Comparison of ENCODE assay signal across 16 cellular contexts in the genomic region with DNA sequence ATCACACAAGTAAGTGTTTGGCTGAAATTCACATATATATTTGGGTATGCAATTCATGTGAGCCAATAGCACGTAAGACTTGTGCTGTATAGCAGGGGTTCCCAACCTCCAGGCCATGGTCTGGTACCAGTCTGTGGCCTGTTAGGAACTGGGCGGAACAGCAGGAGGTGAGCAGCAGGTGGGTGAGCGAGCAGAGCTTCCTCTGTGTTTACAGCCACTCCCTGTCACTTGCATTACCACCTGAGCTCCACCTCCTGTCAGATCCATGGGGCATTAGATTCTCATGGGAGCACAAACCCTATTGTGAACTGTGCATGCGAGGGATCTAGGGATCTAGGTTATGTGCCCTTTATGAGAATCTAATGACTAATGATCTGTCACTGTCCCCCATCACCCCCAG.
"Had no signal": no experiment of that assay in that cellular context is flagged by ENCODE, and none has a peak within 500 bp of the region (broad histone marks: within the 10 kb centered on the region; RNA-seq: fewer than 3 reads in every experiment).

No MANE protein-coding gene starts in this region.

- DNase-seq: activated B cell treated with CpG ODN at 0.5 μM for 24 hours; activated CD4-positive, alpha-beta T cell treated with anti-CD3 and anti-CD28 coated beads for 48 hours; activated CD8-positive, alpha-beta memory T cell treated with anti-CD3 and anti-CD28 coated beads, Interleukin-2, amount 50 U/mL, for 4 hours; activated CD8-positive, alpha-beta T cell treated with anti-CD3 and anti-CD28 coated beads, Interleukin-2, amount 10 ng/mL, durations not matched to agents 7 days and 5 days; activated naive CD8-positive, alpha-beta T cell treated with anti-CD3 and anti-CD28 coated beads for 36 hours; amygdala; stimulated activated CD4-positive, alpha-beta T cell treated with anti-CD3 and anti-CD28 coated beads, Interleukin-4, amount 100 ng/mL, for 24 hours; stimulated activated naive CD4-positive, alpha-beta T cell; substantia nigra had no signal

- H3K9me3 ChIP-seq: body of pancreas, esophagus muscularis mucosa, right atrium auricular region, tibial nerve had no signal

- H3K36me3 ChIP-seq: esophagus muscularis mucosa, right atrium auricular region, tibial nerve had no signal

- H3K4me3 ChIP-seq: body of pancreas, coronary artery, esophagus muscularis mucosa, lung, right atrium auricular region, skin epidermis, tibial nerve had no signal

- H3K4me1 ChIP-seq: esophagus muscularis mucosa, right atrium auricular region, tibial nerve had no signal

- H3K27ac ChIP-seq: coronary artery, esophagus muscularis mucosa, right atrium auricular region, skin epidermis, tibial nerve had no signal

- H3K27me3 ChIP-seq: body of pancreas, esophagus muscularis mucosa, right atrium auricular region, tibial nerve had no signal
